In the genomic region with DNA sequence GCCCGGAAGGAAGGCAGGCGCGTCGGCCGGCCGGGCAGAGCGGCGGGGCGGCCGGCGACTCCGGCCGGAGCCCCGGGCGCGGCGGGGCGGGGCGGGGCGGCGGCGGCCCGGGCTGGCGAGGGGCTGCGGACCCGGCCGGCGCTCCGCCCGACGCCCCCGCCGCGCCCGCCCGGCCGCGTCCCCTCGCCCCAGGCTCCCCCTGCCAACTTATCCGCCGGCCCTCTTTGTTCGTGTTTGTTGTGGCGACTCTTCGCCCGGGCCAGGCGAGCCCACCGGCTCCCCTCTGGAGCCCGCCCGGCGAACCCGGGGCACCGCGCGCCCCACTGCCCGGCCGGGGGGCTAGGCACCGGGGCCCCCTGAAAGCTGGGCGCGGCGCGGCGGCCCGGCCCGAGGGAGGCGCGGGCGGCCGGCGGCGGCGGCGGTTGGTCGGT, we compare ENCODE assay signal across 8 cellular contexts.
DNase-seq lines count a peak whose midpoint lies in the region; ATAC-seq and TF ChIP-seq lines count a peak whose summit lies in the region.

No MANE protein-coding gene starts in this region.

- H3K36me3 ChIP-seq in BLaER1 (no peaks in the 10 kb centered on the region), KOPT-K1 (ENCODE audit: insufficient read depth, low read length) (no peaks in the 10 kb centered on the region)

- H3K9me3 ChIP-seq in BLaER1, result no peaks in the 10 kb centered on the region
- H3K9me3 ChIP-seq in KOPT-K1 (ENCODE audit: insufficient read depth, low read length, poor library complexity, severe bottlenecking), result no peaks in the 10 kb centered on the region

- peak overlapping the region; percentile 94 for H3K4me2 ChIP-seq in BLaER1

- peaks cover 1% of the 10 kb centered on the region for H3K9me3 Mint-ChIP-seq in memory B cell

- H3K27ac ChIP-seq in BLaER1 (peak overlapping the region; percentile 93), KOPT-K1 (ENCODE audit: low read depth, low read length, poor library complexity, severe bottlenecking) (peak overlapping the region; percentile 38)

- H3K27me3 ChIP-seq in BLaER1, result no peaks in the 10 kb centered on the region

- H3K4me3 Mint-ChIP-seq in memory B cell, result peak overlapping the region; percentile 91

- TF ChIP-seq CTCF in choroid plexus epithelial cell (conservative IDR thresholded peaks at IDR 0.05; ENCODE audit: low read depth, low read length), result no peak

- H3K27ac Mint-ChIP-seq in memory B cell, result peak overlapping the region; percentile 89

- peaks cover 17% of the 10 kb centered on the region for H3K4me1 ChIP-seq in BLaER1

- H3K27me3 Mint-ChIP-seq in memory B cell, result no peaks in the 10 kb centered on the region

- peaks cover 2% of the 10 kb centered on the region for H3K36me3 Mint-ChIP-seq in memory B cell

- H3K4me3 ChIP-seq in BLaER1 (peak overlapping the region; percentile 98), choroid plexus epithelial cell (ENCODE audit: low read depth, low read length) (peak overlapping the region; percentile 71)

- peaks cover 35% of the 10 kb centered on the region for H4K20me1 ChIP-seq in BLaER1

- peak overlapping the region; percentile 95 for H3K9ac ChIP-seq in BLaER1

- H3K4me1 Mint-ChIP-seq in memory B cell, result peaks cover 25% of the 10 kb centered on the region

- no peak for DNase-seq in choroid plexus epithelial cell (ENCODE audit: low read depth)
- no peak for DNase-seq in memory B cell (ENCODE audit: low spot score in 2 of 2)
- DNase-seq in GM19240 (ENCODE audit: insufficient read length, low spot score), result no peak

- peak; percentile 9 for ATAC-seq in GM19372 (IDR thresholded peaks at IDR 0.05; ENCODE audit: low read depth, unreplicated experiment)
- ATAC-seq in memory B cell (ENCODE audit: low read depth), result no peak
- no peak for ATAC-seq in GM21390 (IDR thresholded peaks at IDR 0.05; ENCODE audit: unreplicated experiment)
- no peak for ATAC-seq in GM18858 (IDR thresholded peaks at IDR 0.05; ENCODE audit: unreplicated experiment)
